In the genomic region with DNA sequence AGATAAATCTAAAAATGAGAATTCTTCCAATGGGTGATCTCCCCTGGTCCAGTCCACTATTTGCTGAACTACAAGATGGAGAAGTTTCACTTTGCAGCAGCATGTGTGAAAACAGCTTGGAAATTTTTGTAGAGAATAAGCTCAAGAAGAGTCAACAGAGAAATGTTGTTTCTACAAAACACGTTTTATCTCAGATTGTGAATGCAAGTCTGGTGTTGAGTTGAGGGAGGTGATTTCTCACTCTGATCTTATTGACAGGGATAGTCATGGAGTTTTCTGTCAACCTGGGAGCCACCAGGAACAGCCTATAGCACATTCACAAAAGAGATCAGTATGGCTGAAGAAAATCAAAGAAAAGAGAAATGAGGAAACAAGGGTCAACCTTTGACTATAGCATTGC, we compare ENCODE assay signal across 20 cellular contexts.
DNase-seq lines count a peak whose midpoint lies in the region; ATAC-seq, FAIRE-seq and TF ChIP-seq lines count a peak whose summit lies in the region.
"Had no signal": no experiment of that assay in that cellular context is flagged by ENCODE, and none has a peak within 500 bp of the region (broad histone marks: within the 10 kb centered on the region; RNA-seq: fewer than 3 reads in every experiment).

No MANE protein-coding gene starts in this region.

- peaks cover 0 to 8% of the 10 kb centered on the region in 2 donors for H3K36me3 Mint-ChIP-seq in activated T-cell treated with anti-CD3 and anti-CD28 coated beads, Interleukin-2, amount 50 U/mL, for 72 hours (ENCODE audit: insufficient read depth in 2 of 2)
- peaks cover 44% of the 10 kb centered on the region for H3K36me3 Mint-ChIP-seq in CD4-positive, alpha-beta T cell (ENCODE audit: low read depth)
- peaks cover 17% of the 10 kb centered on the region for H3K36me3 Mint-ChIP-seq in T-cell

- ATAC-seq in activated T-cell treated with anti-CD3 and anti-CD28 coated beads, Interleukin-2, amount 50 U/mL, for 72 hours (replicated peaks in 1 of 2) = peak; percentile 54 to 58
- ATAC-seq in CD4-positive, alpha-beta T cell (ENCODE audit: poor library complexity) = no peak
- ATAC-seq in T-cell (replicated peaks in 1 of 4) = no peak
- ATAC-seq: GM23338, HCT116 had no signal

- FAIRE-seq in RCC 7860 (lab: Jason Lieb, UNC) = no peak
- FAIRE-seq: D721Med, HTR-8/SVneo had no signal

- WGBS in esophagus muscularis mucosa = 87% methylated on average over 1 of the region's 1 CpG

- H3K4me3 ChIP-seq in esophagus muscularis mucosa = no peak overlapping the region
- H3K4me3 ChIP-seq: BLaER1 treated with 17β-estradiol and CSF1 and Interleukin-3, amounts not matched to agents 10 nM and 100 nM; GM23338 had no signal

- H3K27me3 ChIP-seq in CD4-positive, alpha-beta T cell (ENCODE audit: control insufficient read depth, insufficient read depth, low read length) = no peaks in the 10 kb centered on the region
- H3K27me3 ChIP-seq in esophagus muscularis mucosa = no peaks in the 10 kb centered on the region
- H3K27me3 ChIP-seq: BLaER1 treated with 17β-estradiol and CSF1 and Interleukin-3, amounts not matched to agents 10 nM and 100 nM had no signal

- POLR2A ChIA-PET in CD4-positive, alpha-beta T cell (lab: Charles Lee) = interaction anchor here (0.9 to 2.0 kb wide), 3 partner anchors 13 to 96 kb away, joined by 3 to 6 read pairs (median 3); no protein-coding TSS in a partner anchor
- POLR2A ChIA-PET in T-cell (lab: Charles Lee) = interaction anchor here in 1 of 2 donors (0.6 kb wide), 1 partner anchor 66 kb away, joined by 9 read pairs; no protein-coding TSS in a partner anchor

- peak overlapping the region; percentile 68 for H3K27ac Mint-ChIP-seq in activated T-cell treated with anti-CD3 and anti-CD28 coated beads, Interleukin-2, amount 50 U/mL, for 72 hours
- peak overlapping the region; percentile 21 for H3K27ac Mint-ChIP-seq in CD4-positive, alpha-beta T cell
- H3K27ac Mint-ChIP-seq in T-cell = peak overlapping the region; percentile 29 to 88
- H3K27ac Mint-ChIP-seq: B cell, GM23338, HFFc6 had no signal

- peaks cover 60% of the 10 kb centered on the region for H3K4me1 Mint-ChIP-seq in activated T-cell treated with anti-CD3 and anti-CD28 coated beads, Interleukin-2, amount 50 U/mL, for 72 hours (ENCODE audit: low read depth)
- H3K4me1 Mint-ChIP-seq in CD4-positive, alpha-beta T cell (ENCODE audit: low read depth) = peaks cover 80% of the 10 kb centered on the region
- peaks cover 33 to 75% (median 68%) of the 10 kb centered on the region in 3 donors for H3K4me1 Mint-ChIP-seq in T-cell
- H3K4me1 Mint-ChIP-seq: B cell, GM23338 had no signal

- CTCF ChIA-PET in CD4-positive, alpha-beta T cell (lab: Charles Lee) = interaction anchor here (1.6 kb wide), 1 partner anchor 13 kb away, joined by 4 read pairs; no protein-coding TSS in a partner anchor
- CTCF ChIA-PET in T-cell (lab: Charles Lee) = no interaction called here

- H3K4me3 Mint-ChIP-seq in activated T-cell treated with anti-CD3 and anti-CD28 coated beads, Interleukin-2, amount 50 U/mL, for 72 hours = peak overlapping the region in 1 of 2 donors; percentile 19
- H3K4me3 Mint-ChIP-seq in CD4-positive, alpha-beta T cell = no peak overlapping the region
- no peak overlapping the region for H3K4me3 Mint-ChIP-seq in T-cell
- H3K4me3 Mint-ChIP-seq: B cell, GM23338, HFFc6 had no signal

- DNase-seq in activated T-cell treated with anti-CD3 and anti-CD28 coated beads, Interleukin-2, amount 50 U/mL, for 72 hours = no peak
- DNase-seq in activated T-cell treated with anti-CD3 and anti-CD28 coated beads for 4 hours (no peak), T-cell (no peak), esophagus muscularis mucosa (ENCODE audit: extremely low spot score) (peak; percentile 19), T-helper 9 cell (no peak), RCC 7860 (ENCODE audit: low spot score) (no peak), dermis blood vessel endothelial cell (no peak)
- no peak for DNase-seq in CD4-positive, alpha-beta T cell
- DNase-seq: Caco-2, DMS79, GDM1, H7, HFFc6, IMR-90 had no signal

- H3K36me3 ChIP-seq in esophagus muscularis mucosa = no peaks in the 10 kb centered on the region
- H3K36me3 ChIP-seq: BLaER1 treated with 17β-estradiol and CSF1 and Interleukin-3, amounts not matched to agents 10 nM and 100 nM had no signal

- no peaks in the 10 kb centered on the region for H3K9me3 ChIP-seq in CD4-positive, alpha-beta T cell (ENCODE audit: control insufficient read depth, low read length)
- no peaks in the 10 kb centered on the region for H3K9me3 ChIP-seq in esophagus muscularis mucosa
- H3K9me3 ChIP-seq: BLaER1 treated with 17β-estradiol and CSF1 and Interleukin-3, amounts not matched to agents 10 nM and 100 nM; Caco-2 had no signal

- H3K27ac ChIP-seq in CD4-positive, alpha-beta T cell (ENCODE audit: low read depth, low read length) = no peak overlapping the region
- no peak overlapping the region for H3K27ac ChIP-seq in esophagus muscularis mucosa (replicated peaks in 1 of 4)
- H3K27ac ChIP-seq: BLaER1 treated with 17β-estradiol and CSF1 and Interleukin-3, amounts not matched to agents 10 nM and 100 nM had no signal

- no peak for TF ChIP-seq EP300 in esophagus muscularis mucosa (IDR thresholded peaks at IDR 0.05)

- peaks cover 0 to 1% (median under 1%) of the 10 kb centered on the region in 4 donors for H3K4me1 ChIP-seq in esophagus muscularis mucosa
- H3K4me1 ChIP-seq: Caco-2 had no signal

- intact Hi-C loops in CD4-positive, alpha-beta T cell (cut with DNase I, micrococcal nuclease) = no loop called here
- intact Hi-C loops in esophagus muscularis mucosa (cut with DNase I) = no loop called here

- TF ChIP-seq POLR2A in esophagus muscularis mucosa (IDR thresholded peaks at IDR 0.05; ENCODE audit: low read depth) = no peak

- H3K27me3 Mint-ChIP-seq in activated T-cell treated with anti-CD3 and anti-CD28 coated beads, Interleukin-2, amount 50 U/mL, for 72 hours (ENCODE audit: low read depth) = no peaks in the 10 kb centered on the region
- H3K27me3 Mint-ChIP-seq in CD4-positive, alpha-beta T cell = no peaks in the 10 kb centered on the region
- no peaks in the 10 kb centered on the region for H3K27me3 Mint-ChIP-seq in T-cell
- H3K27me3 Mint-ChIP-seq: B cell had no signal

- no peaks in the 10 kb centered on the region for H3K9me3 Mint-ChIP-seq in activated T-cell treated with anti-CD3 and anti-CD28 coated beads, Interleukin-2, amount 50 U/mL, for 72 hours
- peaks cover 3% of the 10 kb centered on the region for H3K9me3 Mint-ChIP-seq in CD4-positive, alpha-beta T cell
- H3K9me3 Mint-ChIP-seq in T-cell = no peaks in the 10 kb centered on the region
- H3K9me3 Mint-ChIP-seq: GM23338 had no signal

- no peak for TF ChIP-seq CTCF in CD4-positive, alpha-beta T cell (IDR thresholded peaks at IDR 0.05)
- no peak for TF ChIP-seq CTCF in esophagus muscularis mucosa (IDR thresholded peaks at IDR 0.05)

Comparison
In these comparisons a context has a peak if more than half of its experiments do, and no peak if none do; other contexts are left out.
1. ATAC-seq: peak in activated T-cell treated with anti-CD3 and anti-CD28 coated beads, Interleukin-2, amount 50 U/mL, for 72 hours (2 of 2); none in CD4-positive, alpha-beta T cell (single experiment) and T-cell (0 of 4).
2. Peak in every context shown above with its lines, with median percentiles within 50 percentile points of each other: H3K27ac Mint-ChIP-seq.